In genomic region chr5:133111299-133111698, GRCh38 we compare ENCODE assay signal across 8 cellular contexts. TPM values are rescaled to one million over a fixed set of nuclear protein-coding genes. Genes with fewer than 3 reads are reported as not detected.
DNase-seq lines count a peak whose midpoint lies in the region; ATAC-seq and TF ChIP-seq lines count a peak whose summit lies in the region.

No MANE protein-coding gene starts in this region.

- WGBS in sigmoid colon, 2 donors: 0 to 1% methylated on average over 9 of the region's 9 CpGs

- DNase-seq in NCI-H1930 (lab: John Stamatoyannopoulos, UW) (peak; percentile 46 to 60), T1000 (lab: John Stamatoyannopoulos, UW) (peak; percentile 60), ascending aorta (ENCODE audit: low spot score in 2 of 2) (peak in 1 of 2 donors; percentile 91), hepatic stellate cell (ENCODE audit: low spot score) (peak; percentile 87), sigmoid colon (peak; percentile 90)

- no peak for TF ChIP-seq EP300 in sigmoid colon (IDR thresholded peaks at IDR 0.05)

- H3K4me3 ChIP-seq in BLaER1 (no peak overlapping the region), ascending aorta (no peak overlapping the region), sigmoid colon (no peak overlapping the region)

- TF ChIP-seq POLR2A in sigmoid colon (IDR thresholded peaks at IDR 0.05): no peak

- H3K4me2 ChIP-seq in BLaER1: 0 out of 2 replicates have a peak overlapping the region, but pooled peaks have one; percentile 14

- no peak overlapping the region for H3K9ac ChIP-seq in BLaER1

- H3K4me1 ChIP-seq in BLaER1 (peaks cover 74% of the 10 kb centered on the region), ascending aorta (peaks cover 0 to 20% of the 10 kb centered on the region in 2 donors), sigmoid colon (peaks cover 0 to 8% (median 3%) of the 10 kb centered on the region in 4 donors)

- no peaks in the 10 kb centered on the region for H4K20me1 ChIP-seq in BLaER1

- H3K27me3 ChIP-seq in BLaER1: no peaks in the 10 kb centered on the region
- H3K27me3 ChIP-seq in ascending aorta: no peaks in the 10 kb centered on the region
- peaks cover 0 to 4% (median 0%) of the 10 kb centered on the region in 3 donors for H3K27me3 ChIP-seq in sigmoid colon

- TF ChIP-seq CTCF in ascending aorta (IDR thresholded peaks at IDR 0.05) (peak; percentile 88 to 91 (median 89)), sigmoid colon (IDR thresholded peaks at IDR 0.05) (peak; percentile 77 to 90 (median 86))

- H3K9me3 ChIP-seq in BLaER1 (no peaks in the 10 kb centered on the region), ascending aorta (no peaks in the 10 kb centered on the region), sigmoid colon (no peaks in the 10 kb centered on the region)

- H3K36me3 ChIP-seq in BLaER1 (no peaks in the 10 kb centered on the region), ascending aorta (no peaks in the 10 kb centered on the region), sigmoid colon (no peaks in the 10 kb centered on the region)

- ATAC-seq in GM21423 (IDR thresholded peaks at IDR 0.05; ENCODE audit: unreplicated experiment): peak; percentile 43
- ATAC-seq in GM21390 (IDR thresholded peaks at IDR 0.05; ENCODE audit: unreplicated experiment): no peak

- H3K27ac ChIP-seq in BLaER1: no peak overlapping the region
- H3K27ac ChIP-seq in ascending aorta: peak overlapping the region; percentile 31 to 82
- H3K27ac ChIP-seq in sigmoid colon: no peak overlapping the region

- intact Hi-C loops in ascending aorta (cut with DNase I) (loop anchor here (5.0 to 10.0 kb wide), 4 partner anchors 134 to 836 kb away; partner anchors contain the start of gene FSTL4), sigmoid colon (cut with DNase I) (loop anchor here (1.0 to 2.0 kb wide), 2 partner anchors 176 to 758 kb away; no protein-coding TSS in a partner anchor)

RNA-seq across cellular contexts. Expression of gene HSPA4, which starts 59.5 kb away (rescaled TPM):
- 16.2 TPM for total RNA-seq in ascending aorta
- total RNA-seq in sigmoid colon: 10 to 100 TPM; 40.3 to 54.0 (median 45.3) TPM
- polyA plus RNA-seq in sigmoid colon: 10 to 100 TPM; 24.0 to 39.8 (median 28.9) TPM

Comparison
In these comparisons a context has a peak if more than half of its experiments do, and no peak if none do; other contexts are left out.
1. H3K27ac ChIP-seq: peak in ascending aorta (2 of 2); none in BLaER1 (single experiment) and sigmoid colon (0 of 4).